Comparison of ENCODE assay signal across 8 cellular contexts in the genomic region with DNA sequence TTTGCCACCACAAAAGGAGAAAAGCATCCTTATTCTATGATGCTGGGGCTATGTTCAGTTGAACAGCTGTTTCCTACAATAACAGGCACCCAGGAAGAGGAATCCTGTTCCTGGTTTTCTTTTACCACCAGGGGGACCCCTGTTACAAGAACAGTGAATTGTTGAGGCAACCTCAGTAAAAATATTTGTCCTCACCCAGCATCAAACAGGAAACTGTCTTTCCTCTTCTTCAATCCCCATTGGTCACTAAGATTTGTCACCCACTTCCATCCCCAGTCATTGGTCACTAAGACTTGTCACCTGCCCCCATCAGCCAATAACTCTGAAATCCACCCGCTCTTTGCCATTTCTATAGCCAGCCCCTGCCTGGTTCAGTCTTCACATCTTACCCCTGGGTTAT.
DNase-seq lines count a peak whose midpoint lies in the region; ATAC-seq, FAIRE-seq and TF ChIP-seq lines count a peak whose summit lies in the region.

No MANE protein-coding gene starts in this region.

- DNase-seq in activated CD8-positive, alpha-beta memory T cell treated with anti-CD3 and anti-CD28 coated beads, Interleukin-2, amount 10 ng/mL, durations not matched to agents 7 days and 5 days = no peak
- DNase-seq in activated CD8-positive, alpha-beta memory T cell treated with anti-CD3 and anti-CD28 coated beads, Interleukin-2, amount 50 U/mL, for 48 hours = no peak
- peak; percentile 38 for DNase-seq in HK-2 (ENCODE audit: unreplicated experiment)
- DNase-seq in NT2/D1 (ENCODE audit: low read depth, low spot score) = peak; percentile 51
- peak in 1 of 2 donors; percentile 20 for DNase-seq in breast epithelium (ENCODE audit: low spot score in 2 of 2)
- DNase-seq in keratinocyte (ENCODE audit: low read depth, low spot score) = no peak
- no peak for DNase-seq in thoracic aorta (ENCODE audit: low spot score)

- peaks cover 2% of the 10 kb centered on the region for H3K4me1 Mint-ChIP-seq in activated CD8-positive, alpha-beta memory T cell treated with anti-CD3 and anti-CD28 coated beads, Interleukin-2, amount 10 ng/mL, durations not matched to agents 7 days and 5 days

- H2AFZ ChIP-seq in keratinocyte (ENCODE audit: control insufficient read depth, low read length) = no peak overlapping the region

- no peaks in the 10 kb centered on the region for H3K9me3 Mint-ChIP-seq in activated CD8-positive, alpha-beta memory T cell treated with anti-CD3 and anti-CD28 coated beads, Interleukin-2, amount 10 ng/mL, durations not matched to agents 7 days and 5 days (ENCODE audit: low read depth)

- peak; percentile 82 for FAIRE-seq in keratinocyte (lab: Jason Lieb, UNC)

- dilution Hi-C loops in keratinocyte (cut with MboI; ENCODE audit: extremely low pct_ligation_motif_present, low sequenced_read_pairs) = no loop called here

- H3K4me1 ChIP-seq in NT2/D1 (ENCODE audit: insufficient read depth, insufficient read length) (no peaks in the 10 kb centered on the region), breast epithelium (no peaks in the 10 kb centered on the region), keratinocyte (ENCODE audit: control insufficient read depth, extremely low read depth, insufficient read depth, low read length) (no peaks in the 10 kb centered on the region), thoracic aorta (ENCODE audit: control insufficient read depth in 1 of 2, low read depth in 2 of 2) (peaks cover 0 to 9% of the 10 kb centered on the region in 2 donors)

- H3K4me2 ChIP-seq in keratinocyte (ENCODE audit: control insufficient read depth, extremely low read depth, insufficient read depth, low read depth, low read length) = no peak overlapping the region

- H3K9me3 ChIP-seq in NT2/D1 (ENCODE audit: insufficient read depth, low read length) (no peaks in the 10 kb centered on the region), breast epithelium (no peaks in the 10 kb centered on the region), keratinocyte (ENCODE audit: control insufficient read depth, low read depth, low read length) (no peaks in the 10 kb centered on the region), thoracic aorta (no peaks in the 10 kb centered on the region)

- ATAC-seq in activated CD8-positive, alpha-beta memory T cell treated with anti-CD3 and anti-CD28 coated beads, Interleukin-2, amount 10 ng/mL, durations not matched to agents 7 days and 5 days = peak; percentile 68
- ATAC-seq in GM21526 (IDR thresholded peaks at IDR 0.05; ENCODE audit: low FRiP score, unreplicated experiment) (peak; percentile 82), thoracic aorta (ENCODE audit: insufficient number of reproducible peaks, low FRiP score, low read depth) (peak; percentile 67)

- no peak overlapping the region for H3K9ac ChIP-seq in NT2/D1 (ENCODE audit: insufficient read length, low read depth)
- H3K9ac ChIP-seq in keratinocyte (ENCODE audit: control insufficient read depth, extremely low read depth, insufficient read depth, low read length) = no peak overlapping the region

- no peak overlapping the region for H3K4me3 Mint-ChIP-seq in activated CD8-positive, alpha-beta memory T cell treated with anti-CD3 and anti-CD28 coated beads, Interleukin-2, amount 10 ng/mL, durations not matched to agents 7 days and 5 days

- H3K79me2 ChIP-seq in keratinocyte (ENCODE audit: control insufficient read depth, insufficient read depth, low read length) = no peaks in the 10 kb centered on the region

- no peak for TF ChIP-seq POLR2A in breast epithelium (IDR thresholded peaks at IDR 0.05)

- no peaks in the 10 kb centered on the region for H4K20me1 ChIP-seq in keratinocyte (ENCODE audit: control insufficient read depth, extremely low read depth, insufficient read depth, low read length)

- TF ChIP-seq CTCF in breast epithelium (IDR thresholded peaks at IDR 0.05) (peak; percentile 49 to 68 (median 63)), keratinocyte (optimal IDR thresholded peaks at IDR 0.05 in 1 of 3, IDR thresholded peaks at IDR 0.05 in 1 of 3, conservative IDR thresholded peaks at IDR 0.05 in 1 of 3; ENCODE audit: extremely low read depth in 1 of 3, insufficient read depth in 2 of 3, low read length in 3 of 3) (peak; percentile 56 to 60 (median 59)), thoracic aorta (IDR thresholded peaks at IDR 0.05) (peak; percentile 73)

- CTCF ChIA-PET in activated CD8-positive, alpha-beta memory T cell treated with anti-CD3 and anti-CD28 coated beads, Interleukin-2, amount 10 ng/mL, durations not matched to agents 7 days and 5 days (lab: Charles Lee) = interaction anchor here (0.8 to 3.0 kb wide), 4 partner anchors 149 to 280 kb away, joined by 3 to 20 read pairs (median 10); no protein-coding TSS in a partner anchor

- no peak overlapping the region for H3K27ac Mint-ChIP-seq in activated CD8-positive, alpha-beta memory T cell treated with anti-CD3 and anti-CD28 coated beads, Interleukin-2, amount 10 ng/mL, durations not matched to agents 7 days and 5 days

- H3K9me1 ChIP-seq in keratinocyte (ENCODE audit: control insufficient read depth, extremely low read depth, insufficient read depth, low read length) = no peaks in the 10 kb centered on the region

- H3K36me3 ChIP-seq in NT2/D1 (ENCODE audit: insufficient read depth, insufficient read length, low read length) = no peaks in the 10 kb centered on the region
- H3K36me3 ChIP-seq in breast epithelium = no peaks in the 10 kb centered on the region
- H3K36me3 ChIP-seq in keratinocyte (ENCODE audit: control insufficient read depth in 2 of 2, extremely low read depth in 1 of 2, insufficient read depth in 2 of 2, low read length in 2 of 2) = no peaks in the 10 kb centered on the region
- no peaks in the 10 kb centered on the region for H3K36me3 ChIP-seq in thoracic aorta

- no peaks in the 10 kb centered on the region for H3K36me3 Mint-ChIP-seq in activated CD8-positive, alpha-beta memory T cell treated with anti-CD3 and anti-CD28 coated beads, Interleukin-2, amount 10 ng/mL, durations not matched to agents 7 days and 5 days

- H3K27me3 ChIP-seq in NT2/D1 (ENCODE audit: insufficient read depth, insufficient read length) (no peaks in the 10 kb centered on the region), breast epithelium (no peaks in the 10 kb centered on the region), keratinocyte (ENCODE audit: control insufficient read depth, extremely low read depth, insufficient read depth, low read length) (no peaks in the 10 kb centered on the region), thoracic aorta (replicated peaks; ENCODE audit: insufficient read depth) (no peaks in the 10 kb centered on the region)

- H3K27ac ChIP-seq in breast epithelium = no peak overlapping the region
- no peak overlapping the region for H3K27ac ChIP-seq in keratinocyte (ENCODE audit: control insufficient read depth, insufficient read depth, low read length)
- H3K27ac ChIP-seq in thoracic aorta = no peak overlapping the region

- no peak overlapping the region for H3K4me3 ChIP-seq in NT2/D1 (ENCODE audit: insufficient read length, low read depth)
- no peak overlapping the region for H3K4me3 ChIP-seq in breast epithelium
- H3K4me3 ChIP-seq in keratinocyte (ENCODE audit: control insufficient read depth in 2 of 3, extremely low read depth in 1 of 3, insufficient read depth in 2 of 3, low read depth in 1 of 3, low read length in 3 of 3) = no peak overlapping the region
- no peak overlapping the region for H3K4me3 ChIP-seq in thoracic aorta

- intact Hi-C loops in breast epithelium (cut with DNase I; ENCODE audit: low total_unique reads) = loop anchor here (10.0 kb wide), 1 partner anchor 230 kb away; no protein-coding TSS in a partner anchor

- H3K27me3 Mint-ChIP-seq in activated CD8-positive, alpha-beta memory T cell treated with anti-CD3 and anti-CD28 coated beads, Interleukin-2, amount 10 ng/mL, durations not matched to agents 7 days and 5 days = peaks cover 10% of the 10 kb centered on the region

Comparison
In these comparisons a context has a peak if more than half of its experiments do, and no peak if none do; other contexts are left out.
1. DNase-seq: peak in HK-2 (single experiment) and NT2/D1 (single experiment); none in activated CD8-positive, alpha-beta memory T cell treated with anti-CD3 and anti-CD28 coated beads, Interleukin-2, amount 10 ng/mL, durations not matched to agents 7 days and 5 days (single experiment), activated CD8-positive, alpha-beta memory T cell treated with anti-CD3 and anti-CD28 coated beads, Interleukin-2, amount 50 U/mL, for 48 hours (single experiment), keratinocyte (single experiment) and thoracic aorta (single experiment).
2. Peak in every context shown above with its lines, with median percentiles within 50 percentile points of each other: ATAC-seq and CTCF ChIP-seq.